In genomic region chr14:104715416-104715815, GRCh38 we compare ENCODE assay signal across 1 cellular context.
TF ChIP-seq lines count a peak whose summit lies in the region.

No MANE protein-coding gene starts in this region.

TF ChIP-seq in IMR-90, 13 proteins besides CTCF, POLR2A, EP300 and RAD21:
- TF ChIP-seq, protein P1, sequence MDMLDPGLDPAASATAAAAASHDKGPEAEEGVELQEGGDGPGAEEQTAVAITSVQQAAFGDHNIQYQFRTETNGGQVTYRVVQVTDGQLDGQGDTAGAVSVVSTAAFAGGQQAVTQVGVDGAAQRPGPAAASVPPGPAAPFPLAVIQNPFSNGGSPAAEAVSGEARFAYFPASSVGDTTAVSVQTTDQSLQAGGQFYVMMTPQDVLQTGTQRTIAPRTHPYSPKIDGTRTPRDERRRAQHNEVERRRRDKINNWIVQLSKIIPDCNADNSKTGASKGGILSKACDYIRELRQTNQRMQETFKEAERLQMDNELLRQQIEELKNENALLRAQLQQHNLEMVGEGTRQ (IDR thresholded peaks at IDR 0.05; ENCODE audit: low read depth, low read length), result no peak
- no peak for TF ChIP-seq CEBPB (IDR thresholded peaks at IDR 0.05; ENCODE audit: low read depth, low read length)
- no peak for TF ChIP-seq BHLHE40 (IDR thresholded peaks at IDR 0.05; ENCODE audit: low read depth, low read length)
- TF ChIP-seq NFE2L2 (IDR thresholded peaks at IDR 0.05; ENCODE audit: low read depth, low read length), result no peak
- TF ChIP-seq RCOR1 (IDR thresholded peaks at IDR 0.05; ENCODE audit: insufficient replicate concordance, low read length), result no peak
- TF ChIP-seq SMC3 (IDR thresholded peaks at IDR 0.05; ENCODE audit: low read depth, low read length), result no peak
- TF ChIP-seq MAFK (IDR thresholded peaks at IDR 0.05; ENCODE audit: low read depth, low read length), result no peak
- no peak for TF ChIP-seq MXI1 (IDR thresholded peaks at IDR 0.05; ENCODE audit: borderline replicate concordance, low read depth, low read length)
- TF ChIP-seq MAZ (IDR thresholded peaks at IDR 0.05; ENCODE audit: borderline replicate concordance, low read depth, low read length), result no peak
- no peak for TF ChIP-seq CHD1 (IDR thresholded peaks at IDR 0.05; ENCODE audit: low read depth, low read length)
- no peak for TF ChIP-seq FOS (IDR thresholded peaks at IDR 0.05; ENCODE audit: low read depth, low read length)
- TF ChIP-seq RFX5 (IDR thresholded peaks at IDR 0.05; ENCODE audit: low read depth, low read length), result no peak
- no peak for TF ChIP-seq ELK1 (IDR thresholded peaks at IDR 0.05; ENCODE audit: borderline replicate concordance, low read depth, low read length)
